9 cellular contexts compared by ENCODE assay signal in the genomic region with DNA sequence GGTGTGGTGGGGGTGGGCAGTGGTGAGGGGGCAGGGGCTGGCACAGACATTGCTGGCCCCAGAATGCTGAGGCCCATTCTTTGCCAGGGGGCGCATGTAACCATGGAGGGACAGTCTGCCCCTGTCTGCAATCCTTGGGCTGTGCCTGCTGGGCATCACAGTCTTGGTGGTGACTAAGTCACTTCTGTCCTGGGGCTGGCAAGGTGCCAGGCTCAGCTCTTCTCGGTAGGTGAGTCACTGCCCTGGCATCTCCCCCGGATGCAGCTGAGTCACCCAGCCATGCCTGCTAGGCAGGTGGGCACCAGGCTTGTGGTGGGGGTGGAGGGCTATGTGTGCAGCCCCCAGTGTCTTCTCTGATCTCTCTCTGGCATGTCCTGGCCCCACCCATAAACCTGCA. TPM values are rescaled to one million over a fixed set of nuclear protein-coding genes. Genes with fewer than 3 reads are reported as not detected.
A peak's percentile ranks its signal among the peaks of the same experiment; 100 is the strongest.
DNase-seq lines count a peak whose midpoint lies in the region; ATAC-seq lines count a peak whose summit lies in the region.
"Had no signal": no experiment of that assay in that cellular context is flagged by ENCODE, and none has a peak within 500 bp of the region (broad histone marks: within the 10 kb centered on the region; RNA-seq: fewer than 3 reads in every experiment).

No MANE protein-coding gene starts in this region.

- peaks cover 20 to 46% (median 43%) of the 10 kb centered on the region in 4 donors for H3K4me1 Mint-ChIP-seq in naive thymus-derived CD8-positive, alpha-beta T cell
- peaks cover 3% of the 10 kb centered on the region for H3K4me1 Mint-ChIP-seq in stimulated activated naive CD8-positive, alpha-beta T cell treated with anti-CD3 and anti-CD28 coated beads, Interleukin-15, amount 100 ng/mL, for 72 hours

- peaks cover 58% of the 10 kb centered on the region for H3K4me1 ChIP-seq in effector memory CD4-positive, alpha-beta T cell (ENCODE audit: control insufficient read depth, insufficient read depth, low read length, poor library complexity, severe bottlenecking)

- peak overlapping the region in 4 of 10 donors; percentile 12 to 75 (median 31) for H3K4me3 Mint-ChIP-seq in naive thymus-derived CD8-positive, alpha-beta T cell
- peak overlapping the region in 1 of 2 donors; percentile 64 for H3K4me3 Mint-ChIP-seq in stimulated activated naive CD8-positive, alpha-beta T cell treated with anti-CD3 and anti-CD28 coated beads, Interleukin-15, amount 100 ng/mL, for 72 hours

- ATAC-seq in naive thymus-derived CD8-positive, alpha-beta T cell: peak in 1 of 2 donors; percentile 29
- peak; percentile 65 for ATAC-seq in stimulated activated naive CD8-positive, alpha-beta T cell treated with anti-CD3 and anti-CD28 coated beads, Interleukin-15, amount 100 ng/mL, for 72 hours

- H3K36me3 ChIP-seq in effector memory CD4-positive, alpha-beta T cell (ENCODE audit: control insufficient read depth, insufficient read depth, low read length): no peaks in the 10 kb centered on the region

- no peaks in the 10 kb centered on the region for H3K27me3 ChIP-seq in effector memory CD4-positive, alpha-beta T cell (replicated peaks; ENCODE audit: control insufficient read depth, insufficient read depth, low read length, poor library complexity, severe bottlenecking)

- H3K9me3 ChIP-seq in effector memory CD4-positive, alpha-beta T cell (ENCODE audit: control insufficient read depth, low read length): no peaks in the 10 kb centered on the region

- H3K27ac ChIP-seq in effector memory CD4-positive, alpha-beta T cell (ENCODE audit: insufficient read depth, low read length, poor library complexity, severe bottlenecking): no peak overlapping the region

- DNase-seq in GM04504 (ENCODE audit: low read depth) (peak; percentile 81), NCI-H345 treated with DMSO at 0.1 percent for 48 hours (lab: John Stamatoyannopoulos, UW; ENCODE audit: unreplicated experiment) (peak; percentile 64), NCI-H82 (lab: John Stamatoyannopoulos, UW) (no peak)
- peak; percentile 80 to 86 for DNase-seq in activated CD8-positive, alpha-beta memory T cell treated with anti-CD3 and anti-CD28 coated beads for 1 hour (ENCODE audit: extremely low read depth in 1 of 2, low read depth in 1 of 2)
- peak; percentile 82 to 88 (median 84) for DNase-seq in effector memory CD4-positive, alpha-beta T cell
- peak in 8 of 10 donors; percentile 42 to 94 (median 64) for DNase-seq in naive thymus-derived CD8-positive, alpha-beta T cell
- peak; percentile 78 to 92 for DNase-seq in stimulated activated naive CD8-positive, alpha-beta T cell treated with anti-CD3 and anti-CD28 coated beads, Interleukin-15, amount 100 ng/mL, for 72 hours
- no peak for DNase-seq in NK-92 treated with Interleukin-12 subunit alpha and Interleukin-12 subunit beta, amount 100 ng/mL, for 24 hours (lab: John Stamatoyannopoulos, UW)

- no peak overlapping the region for H3K4me3 ChIP-seq in effector memory CD4-positive, alpha-beta T cell (ENCODE audit: insufficient read depth, low read depth, low read length, poor library complexity, severe bottlenecking)

- H3K27me3 Mint-ChIP-seq in naive thymus-derived CD8-positive, alpha-beta T cell: no peaks in the 10 kb centered on the region
- no peaks in the 10 kb centered on the region for H3K27me3 Mint-ChIP-seq in stimulated activated naive CD8-positive, alpha-beta T cell treated with anti-CD3 and anti-CD28 coated beads, Interleukin-15, amount 100 ng/mL, for 72 hours

- peak overlapping the region in 6 of 10 donors; percentile 27 to 90 (median 55) for H3K27ac Mint-ChIP-seq in naive thymus-derived CD8-positive, alpha-beta T cell
- peak overlapping the region in 1 of 2 donors; percentile 88 for H3K27ac Mint-ChIP-seq in stimulated activated naive CD8-positive, alpha-beta T cell treated with anti-CD3 and anti-CD28 coated beads, Interleukin-15, amount 100 ng/mL, for 72 hours

- H3K36me3 Mint-ChIP-seq in naive thymus-derived CD8-positive, alpha-beta T cell: no peaks in the 10 kb centered on the region

- POLR2A ChIA-PET in naive thymus-derived CD8-positive, alpha-beta T cell (lab: Charles Lee): interaction anchor here (1.0 to 28.1 kb wide), 4 partner anchors 2 to 40 kb away, joined by 3 to 458 read pairs (median 231); partner anchors contain the start of gene RARA

- H3K9me3 Mint-ChIP-seq in naive thymus-derived CD8-positive, alpha-beta T cell: no peaks in the 10 kb centered on the region
- H3K9me3 Mint-ChIP-seq in stimulated activated naive CD8-positive, alpha-beta T cell treated with anti-CD3 and anti-CD28 coated beads, Interleukin-15, amount 100 ng/mL, for 72 hours: no peaks in the 10 kb centered on the region

RNA-seq across cellular contexts. Expression of gene RARA, which starts 5.6 kb away (rescaled TPM):
- total RNA-seq in naive thymus-derived CD8-positive, alpha-beta T cell: 10 to 100 TPM; 39.2 to 39.9 TPM
- 10 to 100 TPM in 1 of 3 donors, 1 to 10 TPM in 2; 7.2 to 12.4 (median 9.0) TPM for polyA plus RNA-seq in naive thymus-derived CD8-positive, alpha-beta T cell

RNA-seq across cellular contexts. Expression of gene CDC6, which starts 26.9 kb away (rescaled TPM):
- total RNA-seq in naive thymus-derived CD8-positive, alpha-beta T cell: 1 to 10 TPM; 1.5 to 1.6 TPM
- polyA plus RNA-seq in naive thymus-derived CD8-positive, alpha-beta T cell: under 1 TPM in 1 of 3 donors, not detected in 2; 0.08 TPM

RNA-seq across cellular contexts. Expression of gene GJD3, which starts 50.0 kb away (rescaled TPM):
- total RNA-seq in naive thymus-derived CD8-positive, alpha-beta T cell: not detected
- polyA plus RNA-seq in naive thymus-derived CD8-positive, alpha-beta T cell: not detected
- total RNA-seq: T-helper 2 cell treated with Interferon-gamma antibody and Interleukin-4, amounts not matched to agents 100 ng/mL and 5 ng/mL, for 36 hours had no signal

Comparison
In these comparisons a context has a peak if more than half of its experiments do, and no peak if none do; other contexts are left out.
1. DNase-seq: peak in GM04504 (single experiment), NCI-H345 treated with DMSO at 0.1 percent for 48 hours (single experiment), activated CD8-positive, alpha-beta memory T cell treated with anti-CD3 and anti-CD28 coated beads for 1 hour (2 of 2), effector memory CD4-positive, alpha-beta T cell (3 of 3), naive thymus-derived CD8-positive, alpha-beta T cell (8 of 10) and stimulated activated naive CD8-positive, alpha-beta T cell treated with anti-CD3 and anti-CD28 coated beads, Interleukin-15, amount 100 ng/mL, for 72 hours (2 of 2); none in NCI-H82 (single experiment) and NK-92 treated with Interleukin-12 subunit alpha and Interleukin-12 subunit beta, amount 100 ng/mL, for 24 hours (single experiment).